In the genomic region with DNA sequence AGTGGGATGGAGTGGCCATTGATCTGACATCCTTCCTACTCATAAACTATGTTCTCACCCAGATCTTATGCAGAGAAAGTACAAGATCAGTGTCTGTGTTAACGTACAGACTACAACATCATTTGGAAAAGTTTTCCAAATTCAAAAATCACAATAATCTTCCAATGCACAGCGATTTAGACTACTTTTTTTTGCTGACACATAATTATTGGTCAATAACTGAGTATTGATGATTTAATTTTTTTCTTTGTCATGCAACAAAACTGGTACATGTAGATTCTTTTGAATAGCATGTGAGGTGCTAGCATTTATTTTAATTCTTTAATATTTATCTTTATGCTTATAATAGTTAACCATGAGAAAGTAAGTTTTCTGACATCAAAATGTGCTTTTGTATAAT, we compare ENCODE assay signal across 16 cellular contexts. TPM values are rescaled to one million over a fixed set of nuclear protein-coding genes. Genes with fewer than 3 reads are reported as not detected.
DNase-seq lines count a peak whose midpoint lies in the region; ATAC-seq and TF ChIP-seq lines count a peak whose summit lies in the region.
"Had no signal": no experiment of that assay in that cellular context is flagged by ENCODE, and none has a peak within 500 bp of the region (broad histone marks: within the 10 kb centered on the region; RNA-seq: fewer than 3 reads in every experiment).

No MANE protein-coding gene starts in this region.

- no peak for TF ChIP-seq CTCF in left ventricle myocardium inferior (IDR thresholded peaks at IDR 0.05; ENCODE audit: borderline replicate concordance)
- no peak for TF ChIP-seq CTCF in IMR-90 (conservative IDR thresholded peaks at IDR 0.05; ENCODE audit: low read depth, low read length)

- no peak for TF ChIP-seq POLR2A in IMR-90 (IDR thresholded peaks at IDR 0.05; ENCODE audit: low read depth, low read length)

- no peak for TF ChIP-seq RAD21 in IMR-90 (IDR thresholded peaks at IDR 0.05; ENCODE audit: low read length)

- no peak overlapping the region for H2AK9ac ChIP-seq in IMR-90 (replicated peaks; ENCODE audit: low read depth, low read length, poor library complexity)

- no peak overlapping the region for H3K56ac ChIP-seq in IMR-90 (ENCODE audit: extremely low read depth, insufficient read depth, low read length)

- H3K79me1 ChIP-seq in IMR-90 (ENCODE audit: low read depth in 1 of 2, low read length in 2 of 2): no peaks in the 10 kb centered on the region

- no peak overlapping the region for H4K91ac ChIP-seq in IMR-90 (ENCODE audit: insufficient read depth, low read depth, low read length)

- H3K36me3 ChIP-seq in left ventricle myocardium inferior (peaks cover 89% of the 10 kb centered on the region), IMR-90 (ENCODE audit: control insufficient read depth, insufficient read depth, low read length) (no peaks in the 10 kb centered on the region), endocrine pancreas (ENCODE audit: control insufficient read depth, insufficient read depth, low read length) (no peaks in the 10 kb centered on the region)

- H3K23ac ChIP-seq in IMR-90 (ENCODE audit: low read depth, low read length): no peak overlapping the region

- H3K9me1 ChIP-seq in IMR-90 (ENCODE audit: insufficient read depth, low read length): no peaks in the 10 kb centered on the region

- H2AFZ ChIP-seq in IMR-90 (replicated peaks; ENCODE audit: low read length, poor library complexity): no peak overlapping the region

- H3K14ac ChIP-seq in IMR-90 (replicated peaks; ENCODE audit: low read depth, low read length): no peak overlapping the region

- DNase-seq in left ventricle myocardium inferior (no peak), left ventricle myocardium superior (no peak), IMR-90 (no peak), NCI-H1417 treated with DMSO at 0.1 percent for 48 hours (lab: John Stamatoyannopoulos, UW) (no peak)
- no peak for DNase-seq in stimulated activated naive B cell treated with anti-CD40 and anti-IgM and Interleukin-4, amounts not matched to agents 10 μg/mL and 1 μg/mL and 100 μg/mL, for 72 hours
- DNase-seq: 8988T; Calu3; CD8-positive, alpha-beta T cell; DMS79 treated with DMSO at 0.1 percent for 48 hours; GF-D8; GOT3; H9 had no signal

- H3K4me2 ChIP-seq in IMR-90 (ENCODE audit: low read depth, low read length): no peak overlapping the region
- H3K4me2 ChIP-seq: BLaER1 treated with 17β-estradiol and CSF1 and Interleukin-3, amounts not matched to agents 10 nM and 100 nM had no signal

- H4K20me1 ChIP-seq in IMR-90 (ENCODE audit: insufficient read depth, low read length): no peaks in the 10 kb centered on the region

- H2BK120ac ChIP-seq in IMR-90 (ENCODE audit: low read depth, low read length): no peak overlapping the region

- dilution Hi-C loops in IMR-90 (cut with HindIII; ENCODE audit: low sequenced_read_pairs, unreplicated experiment): no loop called here

- H3K4me1 Mint-ChIP-seq in stimulated activated naive B cell treated with anti-CD40 and anti-IgM and Interleukin-4, amounts not matched to agents 10 μg/mL and 1 μg/mL and 100 μg/mL, for 72 hours: no peaks in the 10 kb centered on the region
- H3K4me1 Mint-ChIP-seq: B cell, H9 had no signal

- intact Hi-C loops in left ventricle myocardium inferior (cut with micrococcal nuclease) (no loop called here), left ventricle myocardium superior (cut with micrococcal nuclease) (no loop called here), IMR-90 (cut with micrococcal nuclease) (no loop called here)

- no peaks in the 10 kb centered on the region for H3K27me3 Mint-ChIP-seq in stimulated activated naive B cell treated with anti-CD40 and anti-IgM and Interleukin-4, amounts not matched to agents 10 μg/mL and 1 μg/mL and 100 μg/mL, for 72 hours
- H3K27me3 Mint-ChIP-seq: B cell had no signal

- no peak for ATAC-seq in left ventricle myocardium superior
- ATAC-seq in IMR-90 (ENCODE audit: low read depth): no peak
- ATAC-seq in GM21576 (IDR thresholded peaks at IDR 0.05; ENCODE audit: unreplicated experiment): no peak
- ATAC-seq in stimulated activated naive B cell treated with anti-CD40 and anti-IgM and Interleukin-4, amounts not matched to agents 10 μg/mL and 1 μg/mL and 100 μg/mL, for 72 hours (replicated peaks): no peak
- ATAC-seq: CD8-positive, alpha-beta T cell had no signal

- peak overlapping the region; percentile 85 for H3K27ac ChIP-seq in left ventricle myocardium inferior (replicated peaks)
- H3K27ac ChIP-seq in IMR-90 (ENCODE audit: insufficient read depth, low read length): no peak overlapping the region
- H3K27ac ChIP-seq: BLaER1 treated with 17β-estradiol and CSF1 and Interleukin-3, amounts not matched to agents 10 nM and 100 nM had no signal

- no peak overlapping the region for H4K5ac ChIP-seq in IMR-90 (ENCODE audit: low read depth, low read length)

- in situ Hi-C loops in IMR-90 (cut with MboI; ENCODE audit: low sequenced_read_pairs): no loop called here

- no TSS peak for BruUV-seq in IMR-90 (replicated peaks; lab: Mats Ljungman, UMichigan)

- H3K4ac ChIP-seq in IMR-90 (ENCODE audit: low read depth, low read length): no peak overlapping the region

- WGBS in IMR-90 (ENCODE audit: extremely low coverage in 2 of 2, insufficient read length in 1 of 2), 2 experiments: no CpG with 5 or more reads among the region's 2 CpGs

- no peak overlapping the region for H4K8ac ChIP-seq in IMR-90 (ENCODE audit: low read depth in 2 of 2, low read length in 2 of 2)

- H2BK5ac ChIP-seq in IMR-90 (ENCODE audit: low read depth, low read length, poor library complexity, severe bottlenecking): no peak overlapping the region

- H3K9me3 Mint-ChIP-seq in stimulated activated naive B cell treated with anti-CD40 and anti-IgM and Interleukin-4, amounts not matched to agents 10 μg/mL and 1 μg/mL and 100 μg/mL, for 72 hours: no peaks in the 10 kb centered on the region
- H3K9me3 Mint-ChIP-seq: CD8-positive, alpha-beta T cell; H9 had no signal

- H3K4me1 ChIP-seq in left ventricle myocardium inferior: peaks cover 100% of the 10 kb centered on the region
- H3K4me1 ChIP-seq in IMR-90 (ENCODE audit: control insufficient read depth, insufficient read depth, low read length): no peaks in the 10 kb centered on the region
- peaks cover 21% of the 10 kb centered on the region for H3K4me1 ChIP-seq in endocrine pancreas (ENCODE audit: control insufficient read depth, insufficient read depth, low read length)

- no peaks in the 10 kb centered on the region for H3K36me3 Mint-ChIP-seq in stimulated activated naive B cell treated with anti-CD40 and anti-IgM and Interleukin-4, amounts not matched to agents 10 μg/mL and 1 μg/mL and 100 μg/mL, for 72 hours
- H3K36me3 Mint-ChIP-seq: CD8-positive, alpha-beta T cell had no signal

- no peak overlapping the region for H3K4me3 Mint-ChIP-seq in stimulated activated naive B cell treated with anti-CD40 and anti-IgM and Interleukin-4, amounts not matched to agents 10 μg/mL and 1 μg/mL and 100 μg/mL, for 72 hours
- H3K4me3 Mint-ChIP-seq: B cell; CD8-positive, alpha-beta T cell; H9 had no signal

- H3K4me3 ChIP-seq in left ventricle myocardium inferior (peak overlapping the region; percentile 63), IMR-90 (ENCODE audit: insufficient read depth, low read depth, low read length) (no peak overlapping the region), endocrine pancreas (ENCODE audit: control insufficient read depth, insufficient read depth, low read length) (peak overlapping the region; percentile 84)
- H3K4me3 ChIP-seq: BLaER1 treated with 17β-estradiol and CSF1 and Interleukin-3, amounts not matched to agents 10 nM and 100 nM had no signal

- H3K27ac Mint-ChIP-seq in stimulated activated naive B cell treated with anti-CD40 and anti-IgM and Interleukin-4, amounts not matched to agents 10 μg/mL and 1 μg/mL and 100 μg/mL, for 72 hours: no peak overlapping the region
- H3K27ac Mint-ChIP-seq: B cell; CD8-positive, alpha-beta T cell; H9 had no signal

- no peaks in the 10 kb centered on the region for H3K9me3 ChIP-seq in left ventricle myocardium inferior (replicated peaks)
- no peaks in the 10 kb centered on the region for H3K9me3 ChIP-seq in IMR-90 (ENCODE audit: control insufficient read depth, insufficient read depth, low read length)
- H3K9me3 ChIP-seq in endocrine pancreas (ENCODE audit: control insufficient read depth, low read length): no peaks in the 10 kb centered on the region
- H3K9me3 ChIP-seq: BLaER1 treated with 17β-estradiol and CSF1 and Interleukin-3, amounts not matched to agents 10 nM and 100 nM had no signal

- POLR2A ChIA-PET in IMR-90 (lab: Charles Lee; ENCODE audit: unreplicated experiment): no interaction called here

- H3K27me3 ChIP-seq in left ventricle myocardium inferior (ENCODE audit: low read depth) (no peaks in the 10 kb centered on the region), IMR-90 (ENCODE audit: control insufficient read depth, insufficient read depth, low read length) (no peaks in the 10 kb centered on the region), endocrine pancreas (ENCODE audit: control insufficient read depth, insufficient read depth, low read length) (no peaks in the 10 kb centered on the region)
- H3K27me3 ChIP-seq: BLaER1 treated with 17β-estradiol and CSF1 and Interleukin-3, amounts not matched to agents 10 nM and 100 nM had no signal

- CTCF ChIA-PET in IMR-90 (lab: Yijun Ruan, JAX): no interaction called here

- no peak overlapping the region for H2AK5ac ChIP-seq in IMR-90 (ENCODE audit: low read depth, low read length)

- H3K18ac ChIP-seq in IMR-90 (ENCODE audit: low read depth, low read length): no peak overlapping the region

- no peak overlapping the region for H3K9ac ChIP-seq in IMR-90 (ENCODE audit: low read depth, low read length)
- H3K9ac ChIP-seq in endocrine pancreas (ENCODE audit: control insufficient read depth, insufficient read depth, low read length): no peak overlapping the region
- H3K9ac ChIP-seq: BLaER1 treated with 17β-estradiol and CSF1 and Interleukin-3, amounts not matched to agents 10 nM and 100 nM had no signal

- H2BK15ac ChIP-seq in IMR-90 (ENCODE audit: low read depth, low read length): no peak overlapping the region

- H2BK20ac ChIP-seq in IMR-90 (ENCODE audit: low read depth, low read length): no peak overlapping the region

TF ChIP-seq in IMR-90, 13 proteins besides CTCF, POLR2A, EP300 and RAD21 (continues in another document):
- TF ChIP-seq RFX5 (IDR thresholded peaks at IDR 0.05; ENCODE audit: low read depth, low read length) (no peak), MAFK (IDR thresholded peaks at IDR 0.05; ENCODE audit: low read depth, low read length) (peak; percentile 91), CHD1 (IDR thresholded peaks at IDR 0.05; ENCODE audit: low read depth, low read length) (no peak), CEBPB (IDR thresholded peaks at IDR 0.05; ENCODE audit: low read depth, low read length) (no peak), RCOR1 (IDR thresholded peaks at IDR 0.05; ENCODE audit: insufficient replicate concordance, low read length) (no peak), BHLHE40 (IDR thresholded peaks at IDR 0.05; ENCODE audit: low read depth, low read length) (no peak)

RNA-seq across cellular contexts. Expression of a gene that starts 9.8 kb away (rescaled TPM):
- total RNA-seq in left ventricle myocardium inferior (1,018 TPM), left ventricle myocardium superior (1,393 TPM), IMR-90 (2012; rRNA removed) (0.54 and 0.56 TPM in 2 replicates)
- 0.19 and 0.52 TPM in 2 replicates for polyA plus RNA-seq in IMR-90 (2012; rRNA removed)
- polyA plus RNA-seq in IMR-90 (2012; cell fraction: cytosol; rRNA removed): 0.04 and 0.05 TPM in 2 replicates
- 0.03 and 0.47 TPM in 2 replicates for polyA plus RNA-seq in IMR-90 (2012; cell fraction: nucleus; rRNA removed; ENCODE audit: low replicate concordance)
- total RNA-seq: Calu3 had no signal

Comparison
In these comparisons a context has a peak if more than half of its experiments do, and no peak if none do; other contexts are left out.
1. RNA of a gene that starts 9.8 kb away (total RNA-seq): 1,393 TPM in left ventricle myocardium superior (single experiment) and 1,018 TPM in left ventricle myocardium inferior (single experiment); 0.54 to 0.56 TPM in IMR-90; every median in the first group is over 100 times any median in the second.